Comparison of ENCODE assay signal across 11 cellular contexts in genomic region chr12:113467514-113468364, GRCh38. TPM values are rescaled to one million over a fixed set of nuclear protein-coding genes. Genes with fewer than 3 reads are reported as not detected.
DNase-seq lines count a peak whose midpoint lies in the region; ATAC-seq and TF ChIP-seq lines count a peak whose summit lies in the region.
"Had no signal": no experiment of that assay in that cellular context is flagged by ENCODE, and none has a peak within 500 bp of the region (broad histone marks: within the 10 kb centered on the region; RNA-seq: fewer than 3 reads in every experiment).

No MANE protein-coding gene starts in this region.

- H3K4me1 ChIP-seq in heart left ventricle (peaks cover 0 to 70% (median 33%) of the 10 kb centered on the region in 12 donors), lower lobe of right lung (peaks cover 39% of the 10 kb centered on the region), upper lobe of right lung (peaks cover 27% of the 10 kb centered on the region)

- in situ Hi-C loops in brain microvascular endothelial cell (cut with HindIII; ENCODE audit: low pct_ligation_motif_present, low sequenced_read_pairs) = no loop called here

- 1 to 3% (median 2%) methylated on average over 16 to 78 of the region's 78 CpGs for WGBS in heart left ventricle, 4 donors

- H3K4me3 ChIP-seq in heart left ventricle (peak overlapping the region; percentile 30 to 51 (median 41)), brain microvascular endothelial cell (ENCODE audit: low read depth, low read length) (peak overlapping the region; percentile 22), lower lobe of right lung (peak overlapping the region; percentile 41), upper lobe of right lung (peak overlapping the region; percentile 33)

- H3K9me3 ChIP-seq in heart left ventricle = no peaks in the 10 kb centered on the region
- no peaks in the 10 kb centered on the region for H3K9me3 ChIP-seq in lower lobe of right lung
- no peaks in the 10 kb centered on the region for H3K9me3 ChIP-seq in upper lobe of right lung

- TF ChIP-seq CTCF in heart left ventricle (IDR thresholded peaks at IDR 0.05) (no peak), brain microvascular endothelial cell (IDR thresholded peaks at IDR 0.05; ENCODE audit: low read depth, low read length, missing control alignments) (no peak), lower lobe of right lung (IDR thresholded peaks at IDR 0.05) (no peak), upper lobe of right lung (IDR thresholded peaks at IDR 0.05) (no peak)

- DNase-seq in heart left ventricle (no peak), cardiac septum (ENCODE audit: low spot score) (no peak), brain microvascular endothelial cell (no peak), lower lobe of right lung (no peak), upper lobe of right lung (peak; percentile 64), KG1 (lab: John Stamatoyannopoulos, UW) (no peak)
- DNase-seq: DND-41, NCI-H2081 treated with DMSO at 0.1 percent for 48 hours had no signal

- no peak for TF ChIP-seq POLR2A in heart left ventricle (IDR thresholded peaks at IDR 0.05)

- intact Hi-C loops in heart left ventricle (cut with DNase I) = no loop called here
- intact Hi-C loops in cardiac septum (cut with DNase I) = no loop called here
- intact Hi-C loops in lower lobe of right lung (cut with DNase I) = no loop called here
- intact Hi-C loops in upper lobe of right lung (cut with DNase I) = loop anchor here (10.0 kb wide), 1 partner anchor 447 kb away; no protein-coding TSS in a partner anchor

- no peaks in the 10 kb centered on the region for H3K36me3 ChIP-seq in heart left ventricle
- H3K36me3 ChIP-seq in brain microvascular endothelial cell (replicated peaks) = no peaks in the 10 kb centered on the region
- no peaks in the 10 kb centered on the region for H3K36me3 ChIP-seq in lower lobe of right lung
- no peaks in the 10 kb centered on the region for H3K36me3 ChIP-seq in upper lobe of right lung

- ATAC-seq in heart left ventricle (no peak), lower lobe of right lung (no peak), upper lobe of right lung (no peak), HG03097 (IDR thresholded peaks at IDR 0.05; ENCODE audit: low FRiP score, unreplicated experiment) (no peak), HG02623 (IDR thresholded peaks at IDR 0.05; ENCODE audit: unreplicated experiment) (no peak)
- ATAC-seq: activated CD4-positive, CD25-positive, alpha-beta regulatory T cell treated with anti-CD3 and anti-CD28 coated beads, Interleukin-2, amount 50 U/mL, for 24 hours had no signal

- peaks cover 82 to 100% (median 100%) of the 10 kb centered on the region in 9 donors for H3K27me3 ChIP-seq in heart left ventricle
- H3K27me3 ChIP-seq in brain microvascular endothelial cell (replicated peaks) = peaks cover 100% of the 10 kb centered on the region
- H3K27me3 ChIP-seq in lower lobe of right lung (ENCODE audit: low read depth) = peaks cover 100% of the 10 kb centered on the region
- peaks cover 100% of the 10 kb centered on the region for H3K27me3 ChIP-seq in upper lobe of right lung

- H3K27ac ChIP-seq in heart left ventricle (no peak overlapping the region), brain microvascular endothelial cell (no peak overlapping the region), lower lobe of right lung (no peak overlapping the region), upper lobe of right lung (no peak overlapping the region)

RNA-seq across cellular contexts. Expression of gene LHX5, which starts 3.9 kb away (rescaled TPM):
- total RNA-seq in heart left ventricle (not detected), cardiac septum (not detected), lower lobe of right lung (not detected), upper lobe of right lung (not detected)
- polyA plus RNA-seq in heart left ventricle = not detected

RNA-seq across cellular contexts. Expression of gene SDSL, which starts 45.6 kb away (rescaled TPM):
- total RNA-seq in heart left ventricle = 10 to 100 TPM in 4 of 9 donors, 1 to 10 TPM in 5; 2.6 to 21.0 (median 7.9) TPM
- 1 to 10 TPM; 2.5 to 3.3 TPM for polyA plus RNA-seq in heart left ventricle
- 11.5 TPM for total RNA-seq in cardiac septum
- total RNA-seq in lower lobe of right lung = 12.8 TPM
- total RNA-seq in upper lobe of right lung = 10.7 TPM
